Comparison of ENCODE assay signal across 8 cellular contexts in genomic region chr9:77176686-77177142, GRCh38. TPM values are rescaled to one million over a fixed set of nuclear protein-coding genes. Genes with fewer than 3 reads are reported as not detected.
DNase-seq lines count a peak whose midpoint lies in the region; TF ChIP-seq lines count a peak whose summit lies in the region.

No MANE protein-coding gene starts in this region.

- H3K27ac ChIP-seq in dorsolateral prefrontal cortex: peak overlapping the region in 49 of 59 donors; percentile 4 to 90 (median 76)

- peaks cover 0 to 2% of the 10 kb centered on the region in 2 donors for H3K36me3 Mint-ChIP-seq in CD14-positive monocyte
- H3K36me3 Mint-ChIP-seq in nephron progenitor cell (ENCODE audit: low read depth): no peaks in the 10 kb centered on the region

- intact Hi-C loops in CD14-positive monocyte (cut with micrococcal nuclease) (no loop called here), dorsolateral prefrontal cortex (cut with DNase I) (no loop called here)

- peak overlapping the region in 3 of 7 donors; percentile 18 to 75 (median 25) for H3K27ac Mint-ChIP-seq in CD14-positive monocyte
- H3K27ac Mint-ChIP-seq in nephron progenitor cell: no peak overlapping the region

- H3K4me1 Mint-ChIP-seq in CD14-positive monocyte: peaks cover 24% of the 10 kb centered on the region
- peaks cover 41% of the 10 kb centered on the region for H3K4me1 Mint-ChIP-seq in nephron progenitor cell

- no peak for TF ChIP-seq CTCF in CD14-positive monocyte (IDR thresholded peaks at IDR 0.05)
- no peak for TF ChIP-seq CTCF in LNCaP clone FGC (IDR thresholded peaks at IDR 0.05; ENCODE audit: control insufficient read depth, extremely low read depth, insufficient read depth)
- no peak for TF ChIP-seq CTCF in dorsolateral prefrontal cortex (IDR thresholded peaks at IDR 0.05 in 54 of 56, conservative IDR thresholded peaks at IDR 0.05 in 2 of 56; ENCODE audit: low read depth in 1 of 56, partially characterized antibody in 56 of 56)
- no peak for TF ChIP-seq CTCF in nephron progenitor cell (IDR thresholded peaks at IDR 0.05)

- DNase-seq in CD14-positive monocyte (ENCODE audit: low spot score): no peak
- no peak for DNase-seq in LNCaP clone FGC (ENCODE audit: low read depth)
- peak in 1 of 10 donors; percentile 4 for DNase-seq in dorsolateral prefrontal cortex
- DNase-seq in nephron progenitor cell: no peak
- DNase-seq in iPS-NIHi7 (ENCODE audit: extremely low spot score): no peak
- no peak for DNase-seq in activated CD4-positive, CD25-positive, alpha-beta regulatory T cell (lab: John Stamatoyannopoulos, UW)
- DNase-seq in NCI-H82 treated with DMSO at 0.1 percent for 48 hours (lab: John Stamatoyannopoulos, UW; ENCODE audit: unreplicated experiment): no peak
- no peak for DNase-seq in NCI-H748 (lab: John Stamatoyannopoulos, UW; ENCODE audit: unreplicated experiment)

- H3K27me3 Mint-ChIP-seq in CD14-positive monocyte (ENCODE audit: low read depth in 3 of 3) (peaks cover 2 to 22% (median 11%) of the 10 kb centered on the region in 3 donors), nephron progenitor cell (ENCODE audit: low read depth, poor library complexity) (peaks cover 14% of the 10 kb centered on the region)

- no peaks in the 10 kb centered on the region for H3K9me3 Mint-ChIP-seq in CD14-positive monocyte
- no peaks in the 10 kb centered on the region for H3K9me3 Mint-ChIP-seq in nephron progenitor cell

- H3K4me3 Mint-ChIP-seq in CD14-positive monocyte: peak overlapping the region; percentile 93 to 95
- peak overlapping the region; percentile 97 for H3K4me3 Mint-ChIP-seq in nephron progenitor cell

- H3K4me3 ChIP-seq in LNCaP clone FGC (ENCODE audit: low read depth, low read length): peak overlapping the region; percentile 78
- H3K4me3 ChIP-seq in dorsolateral prefrontal cortex: peak overlapping the region; percentile 65 to 96 (median 88)

- no peaks in the 10 kb centered on the region for H3K27me3 ChIP-seq in dorsolateral prefrontal cortex

RNA-seq across cellular contexts. Expression of gene VPS13A, which starts 0.6 kb away (rescaled TPM):
- polyA plus RNA-seq in CD14-positive monocyte: 1 to 10 TPM in 1 of 2 donors, under 1 TPM in 1; 0.27 to 1.1 TPM
- total RNA-seq in dorsolateral prefrontal cortex: 10 to 100 TPM; 26.2 to 91.4 (median 61.7) TPM
